Comparison of ENCODE assay signal across 8 cellular contexts in the genomic region with DNA sequence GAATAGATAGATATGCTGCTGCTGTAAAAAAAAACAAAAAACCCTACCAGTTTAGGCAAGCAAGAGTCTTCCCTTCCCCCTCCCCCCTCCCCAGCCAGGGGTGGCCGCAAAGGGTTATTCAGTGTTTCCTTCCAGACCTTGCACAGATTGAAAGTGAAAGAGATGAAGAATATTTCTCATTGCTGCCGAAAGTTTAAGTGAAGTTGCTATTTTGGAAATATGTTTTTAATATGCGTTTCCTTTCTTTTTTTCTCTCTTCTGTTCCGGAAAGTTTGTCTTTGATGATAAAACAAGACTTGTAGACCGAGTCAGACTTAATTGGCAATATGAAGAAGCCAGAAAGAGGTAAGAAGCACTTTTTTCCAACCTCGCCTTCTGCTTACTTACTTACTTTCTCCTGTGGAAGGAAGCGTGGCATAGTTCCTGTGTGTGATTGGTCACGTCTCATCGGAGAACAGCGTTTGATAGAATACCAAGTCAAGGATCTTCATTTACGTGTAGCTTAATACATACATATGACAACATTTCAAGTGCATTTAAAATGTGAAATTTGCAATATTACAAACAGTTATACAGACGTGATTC. TPM values are rescaled to one million over a fixed set of nuclear protein-coding genes. Genes with fewer than 3 reads are reported as not detected.
DNase-seq lines count a peak whose midpoint lies in the region; ATAC-seq and TF ChIP-seq lines count a peak whose summit lies in the region.

No MANE protein-coding gene starts in this region.

- H3K9me3 ChIP-seq in lower lobe of right lung (no peaks in the 10 kb centered on the region), upper lobe of right lung (no peaks in the 10 kb centered on the region)

- H3K4me1 ChIP-seq in lower lobe of right lung (no peaks in the 10 kb centered on the region), upper lobe of right lung (peaks cover 4% of the 10 kb centered on the region)

- H3K27me3 ChIP-seq in lower lobe of right lung (ENCODE audit: low read depth) (no peaks in the 10 kb centered on the region), upper lobe of right lung (no peaks in the 10 kb centered on the region)

- H3K36me3 ChIP-seq in lower lobe of right lung (peaks cover 13% of the 10 kb centered on the region), upper lobe of right lung (peaks cover 10% of the 10 kb centered on the region)

- H3K4me3 ChIP-seq in lower lobe of right lung (peak overlapping the region; percentile 41), upper lobe of right lung (peak overlapping the region; percentile 40)

- peak; percentile 61 for DNase-seq in activated CD8-positive, alpha-beta memory T cell treated with anti-CD3 and anti-CD28 coated beads, Interleukin-2, amount 50 U/mL, for 4 hours
- DNase-seq in lower lobe of right lung (no peak), upper lobe of right lung (no peak), dedifferentiated amniotic fluid mesenchymal stem cell (ENCODE audit: extremely low spot score) (no peak), AG08395 (ENCODE audit: low spot score) (no peak), NCI-H1417 (lab: John Stamatoyannopoulos, UW) (no peak)

- ATAC-seq in GM19025 (IDR thresholded peaks at IDR 0.05; ENCODE audit: low read depth, unreplicated experiment), result peak; percentile 80
- ATAC-seq in HG03060 (IDR thresholded peaks at IDR 0.05; ENCODE audit: low read depth, unreplicated experiment), result peak; percentile 71
- no peak for ATAC-seq in lower lobe of right lung
- no peak for ATAC-seq in upper lobe of right lung

- H3K27ac ChIP-seq in lower lobe of right lung (peak overlapping the region; percentile 68), upper lobe of right lung (peak overlapping the region; percentile 73)

- intact Hi-C loops in lower lobe of right lung (cut with DNase I), result no loop called here
- intact Hi-C loops in upper lobe of right lung (cut with DNase I), result no loop called here

- no peak for TF ChIP-seq CTCF in lower lobe of right lung (IDR thresholded peaks at IDR 0.05)
- no peak for TF ChIP-seq CTCF in upper lobe of right lung (IDR thresholded peaks at IDR 0.05)

RNA-seq across cellular contexts. Expression of a gene that starts 58.4 kb away (rescaled TPM):
- total RNA-seq in lower lobe of right lung (13.8 TPM), upper lobe of right lung (9.8 TPM)

Comparison
In these comparisons a context has a peak if more than half of its experiments do, and no peak if none do; other contexts are left out.
1. ATAC-seq: peak in GM19025 (single experiment) and HG03060 (single experiment); none in lower lobe of right lung (0 of 2) and upper lobe of right lung (single experiment).